Comparison of ENCODE assay signal across 1 cellular context in genomic region chr9:105425817-105426433, GRCh38.
TF ChIP-seq lines count a peak whose summit lies in the region.

No MANE protein-coding gene starts in this region.

TF ChIP-seq in IMR-90, 13 proteins besides CTCF, POLR2A, EP300 and RAD21 (continued from another document):
- no peak for TF ChIP-seq FOS (IDR thresholded peaks at IDR 0.05; ENCODE audit: low read depth, low read length)
- TF ChIP-seq CHD1 (IDR thresholded peaks at IDR 0.05; ENCODE audit: low read depth, low read length), result no peak
- no peak for TF ChIP-seq USF2 (IDR thresholded peaks at IDR 0.05; ENCODE audit: low read depth, low read length)
- TF ChIP-seq RCOR1 (IDR thresholded peaks at IDR 0.05; ENCODE audit: insufficient replicate concordance, low read length), result no peak
- TF ChIP-seq CEBPB (IDR thresholded peaks at IDR 0.05; ENCODE audit: low read depth, low read length), result peak; percentile 76
TF ChIP-seq in IMR-90: peak in this region for 2.
